Comparison of ENCODE assay signal across 6 cellular contexts in the genomic region with DNA sequence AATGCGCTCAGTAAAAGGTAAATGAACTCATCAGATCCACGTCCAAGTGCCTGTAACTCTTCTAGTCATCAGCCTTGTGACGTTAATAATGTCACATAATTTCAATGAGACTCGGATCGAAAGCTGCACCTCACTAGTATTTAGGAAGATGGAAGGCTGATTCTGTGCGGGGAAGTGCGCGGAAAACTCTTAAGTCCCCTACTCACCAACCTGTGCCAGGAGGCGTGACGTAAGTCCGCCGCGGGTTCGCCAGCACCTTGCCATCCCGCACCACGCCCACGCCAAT. TPM values are rescaled to one million over a fixed set of nuclear protein-coding genes. Genes with fewer than 3 reads are reported as not detected.
DNase-seq lines count a peak whose midpoint lies in the region; ATAC-seq and TF ChIP-seq lines count a peak whose summit lies in the region.

No MANE protein-coding gene starts in this region.

- no peaks in the 10 kb centered on the region for H3K27me3 ChIP-seq in CD8-positive, alpha-beta T cell (ENCODE audit: insufficient read depth, low read length)

- peaks cover 54% of the 10 kb centered on the region for H3K36me3 ChIP-seq in CD8-positive, alpha-beta T cell (ENCODE audit: insufficient read depth, low read length)

- peak in 3 of 7 experiments; percentile 68 to 93 (median 81) for DNase-seq in CD8-positive, alpha-beta T cell
- DNase-seq in H4 (ENCODE audit: low spot score) (peak; percentile 69), NCI-H2107 (lab: John Stamatoyannopoulos, UW) (peak; percentile 88), dermis blood vessel endothelial cell (peak; percentile 91), renal cortical epithelial cell (ENCODE audit: low read depth) (peak; percentile 78), epidermal melanocyte (ENCODE audit: insufficient read length, low spot score) (no peak)

- H3K9me3 Mint-ChIP-seq in CD8-positive, alpha-beta T cell = no peaks in the 10 kb centered on the region

- intact Hi-C loops in CD8-positive, alpha-beta T cell (cut with DNase I, micrococcal nuclease) = loop anchor here (1.0 to 2.0 kb wide), 8 partner anchors 14 to 228 kb away; a partner anchor contains a TSS

- CTCF ChIA-PET in CD8-positive, alpha-beta T cell (lab: Charles Lee) = interaction anchor here (0.9 to 2.9 kb wide), 6 partner anchors 10 to 159 kb away, joined by 3 to 23 read pairs (median 4); no protein-coding TSS in a partner anchor

- H3K36me3 Mint-ChIP-seq in CD8-positive, alpha-beta T cell = peaks cover 22% of the 10 kb centered on the region

- POLR2A ChIA-PET in CD8-positive, alpha-beta T cell (lab: Charles Lee) = interaction anchor here (1.1 to 4.5 kb wide), 9 partner anchors 9 to 159 kb away, joined by 4 to 26 read pairs (median 6); a partner anchor contains a TSS

- no peaks in the 10 kb centered on the region for H3K9me3 ChIP-seq in CD8-positive, alpha-beta T cell (ENCODE audit: low read length)

- peak overlapping the region; percentile 82 for H3K4me3 ChIP-seq in CD8-positive, alpha-beta T cell (ENCODE audit: low read depth, low read length)

- H3K4me1 ChIP-seq in CD8-positive, alpha-beta T cell (ENCODE audit: insufficient read depth, low read length) = peaks cover 27% of the 10 kb centered on the region

- H3K27ac ChIP-seq in CD8-positive, alpha-beta T cell (ENCODE audit: low read depth, low read length) = peak overlapping the region; percentile 89

- no peak overlapping the region for H3K4me3 Mint-ChIP-seq in CD8-positive, alpha-beta T cell

- H3K4me1 Mint-ChIP-seq in CD8-positive, alpha-beta T cell (ENCODE audit: low read depth) = peaks cover 18% of the 10 kb centered on the region

- H3K27ac Mint-ChIP-seq in CD8-positive, alpha-beta T cell = no peak overlapping the region

- peak; percentile 57 for ATAC-seq in CD8-positive, alpha-beta T cell

- no peaks in the 10 kb centered on the region for H3K27me3 Mint-ChIP-seq in CD8-positive, alpha-beta T cell (ENCODE audit: low read depth)

- TF ChIP-seq CTCF in CD8-positive, alpha-beta T cell (IDR thresholded peaks at IDR 0.05) = no peak

RNA-seq across cellular contexts. Expression of a gene that starts 0.3 kb away (rescaled TPM):
- 10 to 100 TPM; 40.7 to 47.4 TPM for total RNA-seq in CD8-positive, alpha-beta T cell
- 69.6 and 83.2 TPM in 2 replicates for total RNA-seq in H4 (2014; rRNA removed; shearing (Covaris generic))
- total RNA-seq in dermis blood vessel endothelial cell (30.7 and 86.3 TPM in 2 replicates), renal cortical epithelial cell (22.9 and 60.1 TPM in 2 replicates)

RNA-seq across cellular contexts. Expression of a gene that starts 0.7 kb away (rescaled TPM):
- total RNA-seq in CD8-positive, alpha-beta T cell = 100 to 1,000 TPM; 120 to 123 TPM
- 54.7 and 122 TPM in 2 replicates for total RNA-seq in H4 (2014; rRNA removed; shearing (Covaris generic))
- total RNA-seq in dermis blood vessel endothelial cell (63.1 and 83.3 TPM in 2 replicates), renal cortical epithelial cell (66.0 and 73.5 TPM in 2 replicates)

RNA-seq across cellular contexts. Expression of a gene that starts 6.9 kb away (rescaled TPM):
- 100 to 1,000 TPM in 1 of 2 experiments, 10 to 100 TPM in 1; 87.7 to 105 TPM for total RNA-seq in CD8-positive, alpha-beta T cell
- 29.5 and 32.8 TPM in 2 replicates for total RNA-seq in H4 (2014; rRNA removed; shearing (Covaris generic))
- total RNA-seq in dermis blood vessel endothelial cell = 16.9 and 26.9 TPM in 2 replicates
- 14.9 and 23.1 TPM in 2 replicates for total RNA-seq in renal cortical epithelial cell

RNA-seq across cellular contexts. Expression of a gene that starts 14.9 kb away (rescaled TPM):
- total RNA-seq in CD8-positive, alpha-beta T cell = 10 to 100 TPM; 59.6 to 62.1 TPM
- total RNA-seq in H4 (2014; rRNA removed; shearing (Covaris generic)) = 88.6 and 98.9 TPM in 2 replicates
- total RNA-seq in dermis blood vessel endothelial cell (214 and 230 TPM in 2 replicates), renal cortical epithelial cell (88.2 and 172 TPM in 2 replicates)

RNA-seq across cellular contexts. Expression of a gene that starts 18.3 kb away (rescaled TPM):
- total RNA-seq in CD8-positive, alpha-beta T cell = under 1 TPM; 0.11 to 0.19 TPM
- not detected in 2 replicates for total RNA-seq in H4 (2014; rRNA removed; shearing (Covaris generic))
- total RNA-seq in dermis blood vessel endothelial cell (0.09 and 0.17 TPM in 2 replicates), renal cortical epithelial cell (not detected in 2 replicates)
